ENCODE assay signal across 12 cellular contexts in the genomic region with DNA sequence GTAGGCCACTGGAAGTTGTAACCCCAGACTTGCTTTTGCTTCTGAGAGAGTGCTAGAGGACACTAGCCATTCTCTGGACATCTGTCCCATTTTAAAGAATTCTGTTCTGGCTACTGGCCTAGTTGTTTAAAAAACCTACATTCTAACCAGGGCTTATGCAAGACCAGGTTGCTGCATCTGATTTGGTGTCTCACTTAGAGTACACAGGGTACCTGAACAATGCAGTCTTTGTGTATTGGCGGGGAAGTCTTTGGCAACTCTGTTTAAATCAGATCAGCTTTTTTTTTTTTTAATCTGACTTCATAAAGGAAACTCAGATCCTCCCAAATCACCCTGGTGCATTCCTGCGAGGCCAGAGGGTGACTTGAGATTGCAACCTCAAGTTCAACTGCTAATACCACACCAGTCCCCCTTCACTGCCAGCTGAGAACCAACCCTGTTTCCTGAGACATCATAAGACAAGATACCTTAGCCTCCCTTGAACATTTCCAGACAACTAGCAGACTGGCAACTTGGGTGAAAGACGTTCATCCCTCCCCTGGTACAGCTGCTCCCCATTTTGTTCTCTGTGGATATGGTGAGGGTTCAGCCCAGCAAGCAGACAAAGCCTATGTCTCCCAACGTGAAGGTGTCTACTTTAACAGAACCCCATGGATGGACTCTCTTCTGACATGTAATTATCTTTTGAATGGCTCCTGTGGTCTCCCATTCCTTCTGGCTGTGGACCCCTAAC. TPM values are rescaled to one million over a fixed set of nuclear protein-coding genes. Genes with fewer than 3 reads are reported as not detected.
DNase-seq lines count a peak whose midpoint lies in the region; ATAC-seq and TF ChIP-seq lines count a peak whose summit lies in the region.
"Had no signal": no experiment of that assay in that cellular context is flagged by ENCODE, and none has a peak within 500 bp of the region (broad histone marks: within the 10 kb centered on the region; RNA-seq: fewer than 3 reads in every experiment).

No MANE protein-coding gene starts in this region.

- peaks cover 79% of the 10 kb centered on the region for H3K4me1 Mint-ChIP-seq in CD4-positive, alpha-beta T cell (ENCODE audit: low read depth)
- H3K4me1 Mint-ChIP-seq in central memory CD8-positive, alpha-beta T cell, result peaks cover 43% of the 10 kb centered on the region
- H3K4me1 Mint-ChIP-seq in naive thymus-derived CD8-positive, alpha-beta T cell, result peaks cover 30 to 86% (median 69%) of the 10 kb centered on the region in 4 donors
- H3K4me1 Mint-ChIP-seq in stimulated activated memory B cell treated with anti-CD40 and anti-IgM and Interleukin-4, amounts not matched to agents 10 μg/mL and 1 μg/mL and 100 μg/mL, for 72 hours, result peaks cover 13% of the 10 kb centered on the region

- H3K4me3 ChIP-seq in IMR-90 (ENCODE audit: insufficient read depth, low read depth, low read length), result no peak overlapping the region
- H3K4me3 ChIP-seq: psoas muscle had no signal

- H3K27me3 Mint-ChIP-seq in CD4-positive, alpha-beta T cell, result no peaks in the 10 kb centered on the region
- H3K27me3 Mint-ChIP-seq in central memory CD8-positive, alpha-beta T cell, result no peaks in the 10 kb centered on the region
- H3K27me3 Mint-ChIP-seq in naive thymus-derived CD8-positive, alpha-beta T cell, result no peaks in the 10 kb centered on the region
- no peaks in the 10 kb centered on the region for H3K27me3 Mint-ChIP-seq in stimulated activated memory B cell treated with anti-CD40 and anti-IgM and Interleukin-4, amounts not matched to agents 10 μg/mL and 1 μg/mL and 100 μg/mL, for 72 hours

- H3K4me1 ChIP-seq in IMR-90 (ENCODE audit: control insufficient read depth, insufficient read depth, low read length), result peaks cover 19% of the 10 kb centered on the region

- no peak overlapping the region for H2BK5ac ChIP-seq in IMR-90 (ENCODE audit: low read depth, low read length, poor library complexity, severe bottlenecking)

- no peak overlapping the region; the same call in 1 of the 2 replicates for H2BK20ac ChIP-seq in IMR-90 (ENCODE audit: low read depth, low read length)

- dilution Hi-C loops in IMR-90 (cut with HindIII; ENCODE audit: low sequenced_read_pairs, unreplicated experiment), result no loop called here

- no peak overlapping the region; the same call in 1 of the 2 replicates for H3K14ac ChIP-seq in IMR-90 (replicated peaks; ENCODE audit: low read depth, low read length)

- CTCF ChIA-PET in CD4-positive, alpha-beta T cell (lab: Charles Lee), result interaction anchor here (1.1 to 2.8 kb wide), 5 partner anchors 9 to 123 kb away, joined by 3 to 22 read pairs (median 4); no protein-coding TSS in a partner anchor
- CTCF ChIA-PET in IMR-90 (lab: Yijun Ruan, JAX), result no interaction called here

- no peaks in the 10 kb centered on the region for H3K27me3 ChIP-seq in CD4-positive, alpha-beta T cell (ENCODE audit: control insufficient read depth, insufficient read depth, low read length)
- H3K27me3 ChIP-seq in IMR-90 (ENCODE audit: control insufficient read depth, insufficient read depth, low read length), result no peaks in the 10 kb centered on the region

- no peak overlapping the region for H2AK5ac ChIP-seq in IMR-90 (ENCODE audit: low read depth, low read length)

- intact Hi-C loops in CD4-positive, alpha-beta T cell (cut with DNase I, micrococcal nuclease), result no loop called here
- intact Hi-C loops in IMR-90 (cut with micrococcal nuclease), result no loop called here

- TF ChIP-seq RAD21 in IMR-90 (IDR thresholded peaks at IDR 0.05; ENCODE audit: low read length), result no peak

- no peak overlapping the region for H2AK9ac ChIP-seq in IMR-90 (replicated peaks; ENCODE audit: low read depth, low read length, poor library complexity)

- H3K23ac ChIP-seq in IMR-90 (ENCODE audit: low read depth, low read length), result 0 out of 2 replicates have a peak overlapping the region, but pooled peaks have one; percentile 53

- H3K4me3 Mint-ChIP-seq in CD4-positive, alpha-beta T cell, result peak overlapping the region; percentile 39
- no peak overlapping the region for H3K4me3 Mint-ChIP-seq in central memory CD8-positive, alpha-beta T cell
- H3K4me3 Mint-ChIP-seq in naive thymus-derived CD8-positive, alpha-beta T cell, result peak overlapping the region in 8 of 10 donors; percentile 8 to 72 (median 47)
- H3K4me3 Mint-ChIP-seq in stimulated activated memory B cell treated with anti-CD40 and anti-IgM and Interleukin-4, amounts not matched to agents 10 μg/mL and 1 μg/mL and 100 μg/mL, for 72 hours, result no peak overlapping the region

- POLR2A ChIA-PET in CD4-positive, alpha-beta T cell (lab: Charles Lee), result interaction anchor here (0.6 to 24.9 kb wide), 13 partner anchors 11 to 1613 kb away, joined by 3 to 350 read pairs (median 6); a partner anchor contains a TSS
- POLR2A ChIA-PET in IMR-90 (lab: Charles Lee; ENCODE audit: unreplicated experiment), result interaction anchor here (0.6 kb wide), 1 partner anchor 138 kb away, joined by 3 read pairs; no protein-coding TSS in a partner anchor
- POLR2A ChIA-PET in naive thymus-derived CD8-positive, alpha-beta T cell (lab: Charles Lee), result interaction anchor here (0.6 to 6.2 kb wide), 9 partner anchors 9 to 970 kb away, joined by 3 to 73 read pairs (median 9); a partner anchor contains a TSS

- H4K8ac ChIP-seq in IMR-90 (ENCODE audit: low read depth in 2 of 2, low read length in 2 of 2), result no peak overlapping the region

- H2BK15ac ChIP-seq in IMR-90 (ENCODE audit: low read depth, low read length), result no peak overlapping the region

- DNase-seq in CD4-positive, alpha-beta T cell, result no peak
- DNase-seq in IMR-90, result peak; percentile 33
- no peak for DNase-seq in central memory CD8-positive, alpha-beta T cell (ENCODE audit: low spot score in 2 of 2)
- peak in 2 of 10 donors; percentile 34 to 64 for DNase-seq in naive thymus-derived CD8-positive, alpha-beta T cell
- no peak for DNase-seq in OCI-M2 (lab: John Stamatoyannopoulos, UW; ENCODE audit: unreplicated experiment)
- DNase-seq in NCI-H446 (lab: John Stamatoyannopoulos, UW), result no peak
- DNase-seq: NCI-H524 treated with DMSO at 0.1 percent for 48 hours had no signal

- H3K9ac ChIP-seq in IMR-90 (ENCODE audit: low read depth, low read length), result no peak overlapping the region

- no peak overlapping the region for H3K4me2 ChIP-seq in IMR-90 (ENCODE audit: low read depth, low read length)

- in situ Hi-C loops in IMR-90 (cut with MboI; ENCODE audit: low sequenced_read_pairs), result no loop called here

- peaks cover 61% of the 10 kb centered on the region for H4K20me1 ChIP-seq in IMR-90 (ENCODE audit: insufficient read depth, low read length)

- H4K91ac ChIP-seq in IMR-90 (ENCODE audit: insufficient read depth, low read depth, low read length), result no peak overlapping the region

- no peak for TF ChIP-seq POLR2A in IMR-90 (IDR thresholded peaks at IDR 0.05; ENCODE audit: low read depth, low read length)

- H2AFZ ChIP-seq in IMR-90 (replicated peaks; ENCODE audit: low read length, poor library complexity), result peak overlapping the region; percentile 5

- 80% methylated on average over 1 of the region's 4 CpGs; no CpG with 5 or more reads in 1 of the 2 experiments for WGBS in IMR-90 (ENCODE audit: extremely low coverage in 2 of 2, insufficient read length in 1 of 2), 2 experiments

- H3K27ac Mint-ChIP-seq in CD4-positive, alpha-beta T cell, result peak overlapping the region; percentile 89
- H3K27ac Mint-ChIP-seq in central memory CD8-positive, alpha-beta T cell (ENCODE audit: low read depth), result peak overlapping the region; percentile 38
- peak overlapping the region; percentile 81 to 94 (median 91) for H3K27ac Mint-ChIP-seq in naive thymus-derived CD8-positive, alpha-beta T cell
- no peak overlapping the region for H3K27ac Mint-ChIP-seq in stimulated activated memory B cell treated with anti-CD40 and anti-IgM and Interleukin-4, amounts not matched to agents 10 μg/mL and 1 μg/mL and 100 μg/mL, for 72 hours

- no peak for ATAC-seq in CD4-positive, alpha-beta T cell (ENCODE audit: poor library complexity)
- ATAC-seq in IMR-90 (ENCODE audit: low read depth) (no peak), HG03135 (IDR thresholded peaks at IDR 0.05; ENCODE audit: unreplicated experiment) (no peak)
- no peak for ATAC-seq in central memory CD8-positive, alpha-beta T cell (replicated peaks; ENCODE audit: extremely low read depth, poor library complexity, severe bottlenecking)
- peak in 1 of 2 donors; percentile 13 for ATAC-seq in naive thymus-derived CD8-positive, alpha-beta T cell
- no peak for ATAC-seq in stimulated activated memory B cell treated with anti-CD40 and anti-IgM and Interleukin-4, amounts not matched to agents 10 μg/mL and 1 μg/mL and 100 μg/mL, for 72 hours
- ATAC-seq: psoas muscle, SK-N-SH treated with all-trans-retinoic acid at 6 μM for 48 hours had no signal

- no peak overlapping the region for H4K5ac ChIP-seq in IMR-90 (ENCODE audit: low read depth, low read length)

- H3K36me3 Mint-ChIP-seq in CD4-positive, alpha-beta T cell (ENCODE audit: low read depth), result peaks cover 89% of the 10 kb centered on the region
- H3K36me3 Mint-ChIP-seq in central memory CD8-positive, alpha-beta T cell (ENCODE audit: insufficient read depth), result peaks cover 81% of the 10 kb centered on the region
- H3K36me3 Mint-ChIP-seq in naive thymus-derived CD8-positive, alpha-beta T cell, result peaks cover 0 to 76% (median 18%) of the 10 kb centered on the region in 3 donors
- peaks cover 38% of the 10 kb centered on the region for H3K36me3 Mint-ChIP-seq in stimulated activated memory B cell treated with anti-CD40 and anti-IgM and Interleukin-4, amounts not matched to agents 10 μg/mL and 1 μg/mL and 100 μg/mL, for 72 hours

- H3K9me1 ChIP-seq in IMR-90 (ENCODE audit: insufficient read depth, low read length), result peaks cover 28% of the 10 kb centered on the region

- H3K18ac ChIP-seq in IMR-90 (ENCODE audit: low read depth, low read length), result no peak overlapping the region

- H2BK120ac ChIP-seq in IMR-90 (ENCODE audit: low read depth, low read length), result no peak overlapping the region

- no peaks in the 10 kb centered on the region for H3K9me3 Mint-ChIP-seq in CD4-positive, alpha-beta T cell
- no peaks in the 10 kb centered on the region for H3K9me3 Mint-ChIP-seq in central memory CD8-positive, alpha-beta T cell
- no peaks in the 10 kb centered on the region for H3K9me3 Mint-ChIP-seq in naive thymus-derived CD8-positive, alpha-beta T cell
- H3K9me3 Mint-ChIP-seq in stimulated activated memory B cell treated with anti-CD40 and anti-IgM and Interleukin-4, amounts not matched to agents 10 μg/mL and 1 μg/mL and 100 μg/mL, for 72 hours, result no peaks in the 10 kb centered on the region

- H3K27ac ChIP-seq in CD4-positive, alpha-beta T cell (ENCODE audit: low read depth, low read length), result peak overlapping the region; percentile 26
- no peak overlapping the region for H3K27ac ChIP-seq in IMR-90 (ENCODE audit: insufficient read depth, low read length)
- H3K27ac ChIP-seq: C4-2B, psoas muscle had no signal

- no peak overlapping the region; the same call in 1 of the 2 replicates for H3K4ac ChIP-seq in IMR-90 (ENCODE audit: low read depth, low read length)

- no peaks in the 10 kb centered on the region for H3K9me3 ChIP-seq in CD4-positive, alpha-beta T cell (ENCODE audit: control insufficient read depth, low read length)
- no peaks in the 10 kb centered on the region for H3K9me3 ChIP-seq in IMR-90 (ENCODE audit: control insufficient read depth, insufficient read depth, low read length)
- H3K9me3 ChIP-seq: psoas muscle had no signal

- H3K56ac ChIP-seq in IMR-90 (ENCODE audit: extremely low read depth, insufficient read depth, low read length), result no peak overlapping the region

- H3K36me3 ChIP-seq in IMR-90 (ENCODE audit: control insufficient read depth, insufficient read depth, low read length), result peaks cover 38% of the 10 kb centered on the region

- peaks cover 38 to 85% of the 10 kb centered on the region in 2 experiments for H3K79me1 ChIP-seq in IMR-90 (ENCODE audit: low read depth in 1 of 2, low read length in 2 of 2)

- TF ChIP-seq CTCF in CD4-positive, alpha-beta T cell (IDR thresholded peaks at IDR 0.05), result no peak
- no peak for TF ChIP-seq CTCF in IMR-90 (conservative IDR thresholded peaks at IDR 0.05; ENCODE audit: low read depth, low read length)

- no TSS peak for BruUV-seq in IMR-90 (replicated peaks; lab: Mats Ljungman, UMichigan)

RNA-seq across cellular contexts. Expression of a gene that starts 27.0 kb away (rescaled TPM):
- 100 to 1,000 TPM; 303 to 314 TPM for total RNA-seq in CD4-positive, alpha-beta T cell
- total RNA-seq in IMR-90 (2012; rRNA removed), result 206 and 360 TPM in 2 replicates
- polyA plus RNA-seq in IMR-90 (2012; rRNA removed), result 512 and 618 TPM in 2 replicates
- polyA plus RNA-seq in IMR-90 (2012; cell fraction: cytosol; rRNA removed), result 90.2 and 168 TPM in 2 replicates
- 18.3 and 186 TPM in 2 replicates for polyA plus RNA-seq in IMR-90 (2012; cell fraction: nucleus; rRNA removed; ENCODE audit: low replicate concordance)
- total RNA-seq in naive thymus-derived CD8-positive, alpha-beta T cell, result 100 to 1,000 TPM; 250 to 262 TPM
- polyA plus RNA-seq in naive thymus-derived CD8-positive, alpha-beta T cell, result 1,000 to 10,000 TPM; 1,138 to 1,312 (median 1,209) TPM

RNA-seq across cellular contexts. Expression of a gene that starts 35.3 kb away (rescaled TPM):
- total RNA-seq in CD4-positive, alpha-beta T cell, result 100 to 1,000 TPM; 480 to 493 TPM
- 0.83 and 1.3 TPM in 2 replicates for total RNA-seq in IMR-90 (2012; rRNA removed)
- polyA plus RNA-seq in IMR-90 (2012; rRNA removed), result 3.4 and 3.8 TPM in 2 replicates
- polyA plus RNA-seq in IMR-90 (2012; cell fraction: cytosol; rRNA removed), result 2.4 and 3.0 TPM in 2 replicates
- polyA plus RNA-seq in IMR-90 (2012; cell fraction: nucleus; rRNA removed; ENCODE audit: low replicate concordance), result 4.0 and 4.2 TPM in 2 replicates
- 100 to 1,000 TPM; 910 to 911 TPM for total RNA-seq in naive thymus-derived CD8-positive, alpha-beta T cell
- 100 to 1,000 TPM; 207 to 600 (median 328) TPM for polyA plus RNA-seq in naive thymus-derived CD8-positive, alpha-beta T cell

Comparison
In these comparisons a context has a peak if more than half of its experiments do, and no peak if none do; other contexts are left out.
1. H3K4me3 Mint-ChIP-seq: peak in CD4-positive, alpha-beta T cell (single experiment) and naive thymus-derived CD8-positive, alpha-beta T cell (8 of 10); none in central memory CD8-positive, alpha-beta T cell (single experiment) and stimulated activated memory B cell treated with anti-CD40 and anti-IgM and Interleukin-4, amounts not matched to agents 10 μg/mL and 1 μg/mL and 100 μg/mL, for 72 hours (single experiment).
2. RNA of a gene that starts 35.3 kb away (total RNA-seq): 910 to 911 TPM in naive thymus-derived CD8-positive, alpha-beta T cell and 480 to 493 TPM in CD4-positive, alpha-beta T cell; 0.83 to 1.3 TPM in IMR-90; every median in the first group is over 100 times any median in the second.